20 cellular contexts compared by ENCODE assay signal in the genomic region with DNA sequence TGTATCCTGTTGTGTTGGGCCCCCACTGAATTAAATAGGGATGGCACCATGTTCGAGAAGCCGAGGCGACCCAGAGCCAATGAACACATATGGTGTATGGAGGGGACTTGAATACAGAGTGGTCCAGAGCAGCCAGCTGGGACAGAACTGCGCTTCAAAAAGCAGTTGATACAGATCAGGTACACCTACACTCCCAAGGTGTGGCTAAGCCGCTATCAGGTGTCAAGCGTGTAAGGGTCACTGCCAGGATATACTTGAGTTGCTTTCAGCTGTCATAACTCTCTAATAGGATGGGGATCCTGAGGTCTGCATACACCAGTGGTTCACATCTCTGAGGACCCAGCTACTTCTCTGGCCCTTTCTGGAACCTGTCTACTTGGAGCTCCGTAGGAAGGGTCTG. TPM values are rescaled to one million over a fixed set of nuclear protein-coding genes. Genes with fewer than 3 reads are reported as not detected.
DNase-seq lines count a peak whose midpoint lies in the region; ATAC-seq, FAIRE-seq and TF ChIP-seq lines count a peak whose summit lies in the region.
"Had no signal": no experiment of that assay in that cellular context is flagged by ENCODE, and none has a peak within 500 bp of the region (broad histone marks: within the 10 kb centered on the region; RNA-seq: fewer than 3 reads in every experiment).

No MANE protein-coding gene starts in this region.

- WGBS in gastroesophageal sphincter (ENCODE audit: low coverage in 1 of 2), 2 donors = 90 to 91% methylated on average over 4 to 6 of the region's 7 CpGs
- WGBS in small intestine, 3 donors = 65 to 82% (median 77%) methylated on average over 7 of the region's 7 CpGs

- CTCF ChIA-PET in activated CD4-positive, alpha-beta memory T cell treated with anti-CD3 and anti-CD28 coated beads for 36 hours (lab: Charles Lee) = interaction anchor here (0.9 to 1.7 kb wide), 3 partner anchors 38 to 416 kb away, joined by 3 to 5 read pairs (median 3); no protein-coding TSS in a partner anchor
- CTCF ChIA-PET in activated CD4-positive, alpha-beta memory T cell treated with anti-CD3 and anti-CD28 coated beads, Interleukin-2, amount 10 ng/mL, durations not matched to agents 7 days and 5 days (lab: Charles Lee) = interaction anchor here (2.4 to 6.1 kb wide), 2 partner anchors 24 to 341 kb away, joined by 9 to 26 read pairs; no protein-coding TSS in a partner anchor
- CTCF ChIA-PET in CD8-positive, alpha-beta T cell (lab: Charles Lee) = interaction anchor here (0.8 to 5.3 kb wide), 6 partner anchors 9 to 418 kb away, joined by 3 to 37 read pairs (median 4); no protein-coding TSS in a partner anchor

- no peak for TF ChIP-seq POLR2A in gastroesophageal sphincter (IDR thresholded peaks at IDR 0.05)

- H3K9me3 ChIP-seq in CD8-positive, alpha-beta T cell (ENCODE audit: low read length) = no peaks in the 10 kb centered on the region
- H3K9me3 ChIP-seq in gastroesophageal sphincter = no peaks in the 10 kb centered on the region
- H3K9me3 ChIP-seq in small intestine (ENCODE audit: control insufficient read depth, low read depth) = no peaks in the 10 kb centered on the region
- H3K9me3 ChIP-seq: A549, SJCRH30 had no signal

- no peaks in the 10 kb centered on the region for H3K27me3 Mint-ChIP-seq in activated CD4-positive, alpha-beta memory T cell treated with anti-CD3 and anti-CD28 coated beads for 36 hours
- H3K27me3 Mint-ChIP-seq in activated CD4-positive, alpha-beta memory T cell treated with anti-CD3 and anti-CD28 coated beads, Interleukin-2, amount 10 ng/mL, durations not matched to agents 7 days and 5 days = no peaks in the 10 kb centered on the region
- H3K27me3 Mint-ChIP-seq in CD8-positive, alpha-beta T cell (ENCODE audit: low read depth) = no peaks in the 10 kb centered on the region
- H3K27me3 Mint-ChIP-seq in HFFc6 (ENCODE audit: insufficient read depth) = peaks cover 12% of the 10 kb centered on the region

- no peaks in the 10 kb centered on the region for H3K27me3 ChIP-seq in CD8-positive, alpha-beta T cell (ENCODE audit: insufficient read depth, low read length)
- no peaks in the 10 kb centered on the region for H3K27me3 ChIP-seq in gastroesophageal sphincter
- H3K27me3 ChIP-seq in small intestine (ENCODE audit: control insufficient read depth in 2 of 2, insufficient read depth in 2 of 2, low read length in 2 of 2) = no peaks in the 10 kb centered on the region
- H3K27me3 ChIP-seq: SJCRH30 had no signal

- H3K9me3 Mint-ChIP-seq in activated CD4-positive, alpha-beta memory T cell treated with anti-CD3 and anti-CD28 coated beads for 36 hours = no peaks in the 10 kb centered on the region
- no peaks in the 10 kb centered on the region for H3K9me3 Mint-ChIP-seq in activated CD4-positive, alpha-beta memory T cell treated with anti-CD3 and anti-CD28 coated beads, Interleukin-2, amount 10 ng/mL, durations not matched to agents 7 days and 5 days
- no peaks in the 10 kb centered on the region for H3K9me3 Mint-ChIP-seq in CD8-positive, alpha-beta T cell
- no peaks in the 10 kb centered on the region for H3K9me3 Mint-ChIP-seq in HFFc6

- no peak for TF ChIP-seq CTCF in CD8-positive, alpha-beta T cell (IDR thresholded peaks at IDR 0.05)
- no peak for TF ChIP-seq CTCF in gastroesophageal sphincter (IDR thresholded peaks at IDR 0.05)
- TF ChIP-seq CTCF in HFFc6 (IDR thresholded peaks at IDR 0.05) = no peak

- H3K4me1 ChIP-seq in CD8-positive, alpha-beta T cell (ENCODE audit: insufficient read depth, low read length) = peaks cover 60% of the 10 kb centered on the region
- H3K4me1 ChIP-seq in gastroesophageal sphincter = peaks cover 0 to 71% (median 5%) of the 10 kb centered on the region in 3 donors
- peaks cover 11 to 19% of the 10 kb centered on the region in 2 donors for H3K4me1 ChIP-seq in small intestine (ENCODE audit: control insufficient read depth in 2 of 2, insufficient read depth in 1 of 2, low read depth in 1 of 2, low read length in 1 of 2)

- intact Hi-C loops in activated CD4-positive, alpha-beta memory T cell treated with anti-CD3 and anti-CD28 coated beads for 36 hours (cut with micrococcal nuclease) = loop anchor here (5.0 to 10.0 kb wide), 2 partner anchors 515 to 967 kb away; no protein-coding TSS in a partner anchor
- intact Hi-C loops in CD8-positive, alpha-beta T cell (cut with DNase I, micrococcal nuclease) = loop anchor here (5.0 kb wide), 4 partner anchors 37 to 1962 kb away; a partner anchor contains a TSS

- H3K27ac ChIP-seq in CD8-positive, alpha-beta T cell (ENCODE audit: low read depth, low read length) = no peak overlapping the region
- H3K27ac ChIP-seq in gastroesophageal sphincter = peak overlapping the region in 3 of 4 donors; percentile 98 to 99 (median 99)
- H3K27ac ChIP-seq in small intestine (ENCODE audit: low read depth in 1 of 2, low read length in 1 of 2) = no peak overlapping the region
- H3K27ac ChIP-seq: A549, C4-2B, RWPE1, SJCRH30 had no signal

- TF ChIP-seq EP300 in gastroesophageal sphincter (IDR thresholded peaks at IDR 0.05) = no peak

- H3K27ac Mint-ChIP-seq in activated CD4-positive, alpha-beta memory T cell treated with anti-CD3 and anti-CD28 coated beads for 36 hours = peak overlapping the region; percentile 11
- no peak overlapping the region for H3K27ac Mint-ChIP-seq in activated CD4-positive, alpha-beta memory T cell treated with anti-CD3 and anti-CD28 coated beads, Interleukin-2, amount 10 ng/mL, durations not matched to agents 7 days and 5 days
- H3K27ac Mint-ChIP-seq in CD8-positive, alpha-beta T cell = peak overlapping the region; percentile 99
- no peak overlapping the region for H3K27ac Mint-ChIP-seq in HFFc6

- no peak overlapping the region for H3K4me3 ChIP-seq in CD8-positive, alpha-beta T cell (ENCODE audit: low read depth, low read length)
- H3K4me3 ChIP-seq in gastroesophageal sphincter (no peak overlapping the region), small intestine (ENCODE audit: low read depth in 1 of 2, low read length in 2 of 2) (no peak overlapping the region)
- H3K4me3 ChIP-seq: A549, SJCRH30 had no signal

- ATAC-seq in CD8-positive, alpha-beta T cell = no peak
- no peak for ATAC-seq in gastroesophageal sphincter
- ATAC-seq in GM18519 (IDR thresholded peaks at IDR 0.05; ENCODE audit: low FRiP score, unreplicated experiment) = no peak
- ATAC-seq: A549 had no signal

- POLR2A ChIA-PET in activated CD4-positive, alpha-beta memory T cell treated with anti-CD3 and anti-CD28 coated beads for 36 hours (lab: Charles Lee) = interaction anchor here (3.5 kb wide), 1 partner anchor 14 kb away, joined by 80 read pairs; no protein-coding TSS in a partner anchor
- POLR2A ChIA-PET in activated CD4-positive, alpha-beta memory T cell treated with anti-CD3 and anti-CD28 coated beads, Interleukin-2, amount 10 ng/mL, durations not matched to agents 7 days and 5 days (lab: Charles Lee) = interaction anchor here (21.9 kb wide), 1 partner anchor 22 kb away, joined by 503 read pairs; no protein-coding TSS in a partner anchor
- POLR2A ChIA-PET in CD8-positive, alpha-beta T cell (lab: Charles Lee) = interaction anchor here (1.6 to 4.1 kb wide), 4 partner anchors 11 to 24 kb away, joined by 5 to 54 read pairs (median 34); no protein-coding TSS in a partner anchor

- no peak for FAIRE-seq in small intestine (lab: Jason Lieb, UNC)
- FAIRE-seq: A549 had no signal

- DNase-seq in activated CD4-positive, alpha-beta memory T cell treated with anti-CD3 and anti-CD28 coated beads for 36 hours = no peak
- DNase-seq in activated CD4-positive, alpha-beta memory T cell treated with anti-CD3 and anti-CD28 coated beads, Interleukin-2, amount 10 ng/mL, durations not matched to agents 7 days and 5 days = no peak
- no peak for DNase-seq in CD8-positive, alpha-beta T cell
- peak; percentile 57 for DNase-seq in small intestine
- DNase-seq in activated CD4-positive, CD25-positive, alpha-beta regulatory T cell treated with anti-CD3 and anti-CD28 coated beads, Interleukin-2, amount 50 U/mL, for 72 hours = no peak
- DNase-seq in HFFc6 = no peak
- DNase-seq: COR-L47, EL, NCI-H1048, NCI-H146, NCI-H2081 treated with DMSO at 0.1 percent for 48 hours, NCI-H2227 treated with DMSO at 0.1 percent for 48 hours, NCI-H526, OCI-M1, SJCRH30 had no signal

- peaks cover 42% of the 10 kb centered on the region for H3K4me1 Mint-ChIP-seq in activated CD4-positive, alpha-beta memory T cell treated with anti-CD3 and anti-CD28 coated beads for 36 hours (ENCODE audit: low read depth)
- peaks cover 38% of the 10 kb centered on the region for H3K4me1 Mint-ChIP-seq in activated CD4-positive, alpha-beta memory T cell treated with anti-CD3 and anti-CD28 coated beads, Interleukin-2, amount 10 ng/mL, durations not matched to agents 7 days and 5 days
- peaks cover 72% of the 10 kb centered on the region for H3K4me1 Mint-ChIP-seq in CD8-positive, alpha-beta T cell (ENCODE audit: low read depth)
- peaks cover 33% of the 10 kb centered on the region for H3K4me1 Mint-ChIP-seq in HFFc6 (ENCODE audit: low read depth)

- H3K4me3 Mint-ChIP-seq in activated CD4-positive, alpha-beta memory T cell treated with anti-CD3 and anti-CD28 coated beads for 36 hours = no peak overlapping the region
- H3K4me3 Mint-ChIP-seq in activated CD4-positive, alpha-beta memory T cell treated with anti-CD3 and anti-CD28 coated beads, Interleukin-2, amount 10 ng/mL, durations not matched to agents 7 days and 5 days = no peak overlapping the region
- no peak overlapping the region for H3K4me3 Mint-ChIP-seq in CD8-positive, alpha-beta T cell
- no peak overlapping the region for H3K4me3 Mint-ChIP-seq in HFFc6

- peaks cover 8% of the 10 kb centered on the region for H3K36me3 ChIP-seq in CD8-positive, alpha-beta T cell (ENCODE audit: insufficient read depth, low read length)
- H3K36me3 ChIP-seq in gastroesophageal sphincter = peaks cover 0 to 5% of the 10 kb centered on the region in 2 donors
- peaks cover 0 to 3% of the 10 kb centered on the region in 2 donors for H3K36me3 ChIP-seq in small intestine (ENCODE audit: control insufficient read depth in 2 of 2, insufficient read depth in 2 of 2, low read length in 2 of 2)

- H3K36me3 Mint-ChIP-seq in activated CD4-positive, alpha-beta memory T cell treated with anti-CD3 and anti-CD28 coated beads for 36 hours = peaks cover 13% of the 10 kb centered on the region
- H3K36me3 Mint-ChIP-seq in activated CD4-positive, alpha-beta memory T cell treated with anti-CD3 and anti-CD28 coated beads, Interleukin-2, amount 10 ng/mL, durations not matched to agents 7 days and 5 days (ENCODE audit: low read depth) = peaks cover 19% of the 10 kb centered on the region
- peaks cover 13% of the 10 kb centered on the region for H3K36me3 Mint-ChIP-seq in CD8-positive, alpha-beta T cell
- H3K36me3 Mint-ChIP-seq in HFFc6 (ENCODE audit: low read depth) = peaks cover 14% of the 10 kb centered on the region

RNA-seq across cellular contexts. Expression of a gene that starts 3.2 kb away (rescaled TPM):
- 100 to 1,000 TPM; 351 to 353 TPM for total RNA-seq in activated CD4-positive, alpha-beta memory T cell treated with anti-CD3 and anti-CD28 coated beads for 36 hours
- 100 to 1,000 TPM; 463 to 465 TPM for total RNA-seq in activated CD4-positive, alpha-beta memory T cell treated with anti-CD3 and anti-CD28 coated beads, Interleukin-2, amount 10 ng/mL, durations not matched to agents 7 days and 5 days
- total RNA-seq in CD8-positive, alpha-beta T cell = 100 to 1,000 TPM; 220 to 224 TPM
- 100 to 1,000 TPM; 353 to 530 (median 419) TPM for total RNA-seq in gastroesophageal sphincter
- polyA plus RNA-seq in small intestine = 100 to 1,000 TPM; 154 to 196 (median 176) TPM
- total RNA-seq in HFFc6 (2021; fragmentation: NEBNext Ultra II Directional; extraction: Animal tissue kit (Norgen Biotek cat#: 25700)) = 100 to 1,000 TPM; 720 to 838 (median 782) TPM

Comparison
In these comparisons a context has a peak if more than half of its experiments do, and no peak if none do; other contexts are left out.
1. H3K27ac Mint-ChIP-seq: peak in activated CD4-positive, alpha-beta memory T cell treated with anti-CD3 and anti-CD28 coated beads for 36 hours (single experiment) and CD8-positive, alpha-beta T cell (single experiment); none in activated CD4-positive, alpha-beta memory T cell treated with anti-CD3 and anti-CD28 coated beads, Interleukin-2, amount 10 ng/mL, durations not matched to agents 7 days and 5 days (single experiment) and HFFc6 (single experiment).
2. H3K27ac ChIP-seq: peak in gastroesophageal sphincter (3 of 4); none in CD8-positive, alpha-beta T cell (single experiment) and small intestine (0 of 2).